Comparison of ENCODE assay signal across 28 cellular contexts in the genomic region with DNA sequence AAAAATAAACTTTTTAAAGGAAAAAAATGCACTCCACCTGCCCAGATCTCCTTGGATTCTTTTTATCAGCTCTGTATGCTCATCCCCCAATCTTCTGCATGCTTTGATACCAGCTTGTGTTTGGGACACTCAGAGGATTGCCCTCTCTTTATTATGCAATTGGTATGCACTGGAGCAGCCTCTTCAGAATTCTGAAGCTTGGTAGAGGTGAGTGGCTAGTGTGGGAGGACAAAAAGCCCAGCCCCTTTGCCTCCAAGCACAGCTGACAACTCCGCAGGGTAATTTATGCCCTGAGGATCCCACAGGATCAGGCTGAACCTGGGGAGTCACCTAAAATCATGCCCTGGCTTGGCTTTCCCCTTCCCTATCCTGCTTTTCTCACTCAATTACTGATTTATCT. TPM values are rescaled to one million over a fixed set of nuclear protein-coding genes. Genes with fewer than 3 reads are reported as not detected.
"Had no signal": no experiment of that assay in that cellular context is flagged by ENCODE, and none has a peak within 500 bp of the region (broad histone marks: within the 10 kb centered on the region; RNA-seq: fewer than 3 reads in every experiment).

No MANE protein-coding gene starts in this region.

- H3K36me3 ChIP-seq: adrenal gland, colonic mucosa, esophagus muscularis mucosa, gastrocnemius medialis, ovary, prostate gland had no signal

- H3K27ac ChIP-seq: adrenal gland, colonic mucosa, dorsolateral prefrontal cortex, esophagus muscularis mucosa, gastrocnemius medialis, ovary, prostate gland had no signal

- DNase-seq: activated CD4-positive, alpha-beta T cell treated with anti-CD3 and anti-CD28 coated beads, Interleukin-2, amount 50 U/mL, for 48 hours; activated CD8-positive, alpha-beta memory T cell treated with anti-CD3 and anti-CD28 coated beads, Interleukin-2, amount 50 U/mL, for 48 hours; activated naive CD4-positive, alpha-beta T cell; activated T-cell treated with anti-CD3 and anti-CD28 coated beads, Interleukin-2, amount 50 U/mL, for 4 hours; adrenal gland; colonic mucosa; dorsolateral prefrontal cortex; effector memory CD8-positive, alpha-beta T cell; gastrocnemius medialis; head of caudate nucleus; hypothalamus; islet precursor cell; left colon; midbrain; natural killer cell; ovary; stimulated activated CD4-positive, alpha-beta T cell treated with anti-CD3 and anti-CD28 coated beads, Interleukin-4, amount 100 ng/mL, for 4 hours; stimulated activated naive CD8-positive, alpha-beta T cell treated with anti-CD3 and anti-CD28 coated beads, Interleukin-15, Interleukin-2, amounts not matched to agents 100 U/mL and 50 U/mL, for 24 hours; T-helper 1 cell; T-helper 9 cell had no signal

- FAIRE-seq: astrocyte, bronchial epithelial cell, urothelium cell line had no signal

- H3K4me1 ChIP-seq: adrenal gland, colonic mucosa, gastrocnemius medialis, prostate gland had no signal

- H3K4me3 ChIP-seq: adrenal gland, colonic mucosa, dorsolateral prefrontal cortex, esophagus muscularis mucosa, gastrocnemius medialis, ovary, prostate gland had no signal

- ATAC-seq: activated T-cell treated with anti-CD3 and anti-CD28 coated beads, Interleukin-2, amount 50 U/mL, for 4 hours; effector memory CD8-positive, alpha-beta T cell; gastrocnemius medialis; left colon; natural killer cell; stimulated activated naive CD8-positive, alpha-beta T cell treated with anti-CD3 and anti-CD28 coated beads, Interleukin-15, Interleukin-2, amounts not matched to agents 100 U/mL and 50 U/mL, for 24 hours had no signal

- H3K9me3 ChIP-seq: adrenal gland, colonic mucosa, esophagus muscularis mucosa, gastrocnemius medialis, ovary, prostate gland had no signal

- H3K27me3 ChIP-seq: colonic mucosa, gastrocnemius medialis, ovary had no signal

RNA-seq across cellular contexts. Expression of a gene that starts 16.7 kb away (rescaled TPM):
- total RNA-seq: adrenal gland, astrocyte, bronchial epithelial cell, colonic mucosa, dorsolateral prefrontal cortex, endothelial cell of umbilical vein, esophagus muscularis mucosa, gastrocnemius medialis, left colon, lung microvascular endothelial cell, natural killer cell, prostate gland, subcutaneous adipose tissue had no signal
- polyA plus RNA-seq: adrenal gland, endothelial cell of umbilical vein, ovary had no signal
